ENCODE assay signal across 8 cellular contexts in the genomic region with DNA sequence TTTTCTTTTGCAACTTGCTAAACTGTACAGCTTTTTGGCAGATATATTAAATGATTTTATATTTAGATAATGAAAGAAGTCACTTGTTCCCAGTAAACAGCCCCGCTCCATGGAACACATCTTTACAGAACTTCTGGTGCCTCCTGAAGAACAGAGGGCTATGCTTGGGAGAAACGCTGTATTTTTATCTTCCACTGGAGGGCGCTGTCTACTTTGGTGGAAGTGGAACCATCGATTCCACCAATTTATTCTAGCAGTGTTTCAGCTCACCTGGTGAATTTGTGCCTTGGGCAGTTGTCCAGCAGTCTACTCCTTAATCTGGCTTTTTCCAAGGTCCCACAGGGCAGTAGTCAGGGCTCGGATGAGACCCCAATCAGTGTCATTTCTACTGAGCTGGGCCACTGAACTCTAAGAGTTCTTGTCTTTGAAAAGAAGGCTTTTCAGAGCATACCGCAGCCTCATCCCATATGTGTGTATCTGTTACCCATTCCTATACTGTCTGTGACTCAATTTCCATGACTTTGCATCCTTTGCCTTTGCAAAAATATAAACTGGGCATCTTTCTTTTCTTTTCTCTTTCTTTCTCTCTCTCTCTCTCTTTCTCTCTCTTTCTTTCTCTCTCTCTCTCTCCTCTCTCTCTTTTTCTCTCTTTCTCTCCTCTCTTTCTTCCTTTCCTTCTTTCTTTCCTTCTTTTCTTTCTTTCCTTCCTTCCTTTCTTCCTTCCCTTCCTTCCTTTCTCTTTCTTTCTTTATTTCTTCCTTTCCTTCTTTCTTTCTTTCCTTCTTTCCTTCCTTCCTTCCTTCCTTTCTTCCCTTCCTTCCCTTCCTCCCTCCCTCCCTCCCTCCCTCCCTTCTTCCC.
DNase-seq lines count a peak whose midpoint lies in the region; ATAC-seq, FAIRE-seq and TF ChIP-seq lines count a peak whose summit lies in the region.

No MANE protein-coding gene starts in this region.

- H3K36me3 ChIP-seq in fibroblast of lung (ENCODE audit: control insufficient read depth, insufficient read depth, low read length), result no peaks in the 10 kb centered on the region
- H3K36me3 ChIP-seq in pancreas, result no peaks in the 10 kb centered on the region

- H3K79me2 ChIP-seq in fibroblast of lung (ENCODE audit: control insufficient read depth, insufficient read depth, low read length), result no peaks in the 10 kb centered on the region

- intact Hi-C loops in pancreas (cut with DNase I), result no loop called here

- H3K4me3 ChIP-seq in fibroblast of lung (replicated peaks in 1 of 4; ENCODE audit: control extremely low read depth in 1 of 4, insufficient read depth in 1 of 4, low read depth in 3 of 4, low read length in 4 of 4) (no peak overlapping the region), pancreas (no peak overlapping the region)

- no peak overlapping the region for H2AFZ ChIP-seq in fibroblast of lung (ENCODE audit: low read length)

- H3K9me3 ChIP-seq in fibroblast of lung (ENCODE audit: control insufficient read depth, insufficient read depth, low read depth, low read length), result no peaks in the 10 kb centered on the region
- H3K9me3 ChIP-seq in pancreas, result no peaks in the 10 kb centered on the region

- H3K27me3 ChIP-seq in fibroblast of lung (ENCODE audit: control insufficient read depth, insufficient read depth, low read length) (peaks cover 7% of the 10 kb centered on the region), pancreas (no peaks in the 10 kb centered on the region)

- WGBS in pancreas, 2 donors, result 28 to 34% methylated on average over 6 of the region's 6 CpGs

- ATAC-seq in pancreas, result peak; percentile 71 to 90 (median 82)

- H3K27ac ChIP-seq in fibroblast of lung (ENCODE audit: insufficient read depth, low read length) (no peak overlapping the region), pancreas (no peak overlapping the region)

- H4K20me1 ChIP-seq in fibroblast of lung (ENCODE audit: control insufficient read depth, extremely low read depth, insufficient read depth, low read length), result no peaks in the 10 kb centered on the region

- FAIRE-seq in pancreas (lab: Jason Lieb, UNC), result no peak

- TF ChIP-seq CTCF in fibroblast of lung (conservative IDR thresholded peaks at IDR 0.05 in 1 of 2, IDR thresholded peaks at IDR 0.05 in 1 of 2; ENCODE audit: low read depth in 1 of 2, low read length in 2 of 2) (peak; percentile 86 to 88), pancreas (IDR thresholded peaks at IDR 0.05) (peak; percentile 40 to 74 (median 70))

- H3K4me1 ChIP-seq in fibroblast of lung (ENCODE audit: control insufficient read depth, extremely low read depth, insufficient read depth, low read length), result peaks cover 4% of the 10 kb centered on the region
- H3K4me1 ChIP-seq in pancreas, result no peaks in the 10 kb centered on the region

- DNase-seq in A172 (ENCODE audit: low spot score), result peak; percentile 66
- DNase-seq in DMS79 treated with DMSO at 0.1 percent for 48 hours (lab: John Stamatoyannopoulos, UW), result peak; percentile 38
- peak; percentile 30 for DNase-seq in MV-4-11 (lab: John Stamatoyannopoulos, UW)
- peak; percentile 19 to 62 for DNase-seq in SW 1271 (lab: John Stamatoyannopoulos, UW)
- DNase-seq in fibroblast of lung (ENCODE audit: low read depth in 2 of 2), result peak; percentile 43 to 69
- DNase-seq in pancreas, result peak in 3 of 6 donors; percentile 14 to 70 (median 38)
- no peak for DNase-seq in T1000 (lab: John Stamatoyannopoulos, UW)
- DNase-seq in activated CD4-positive, CD25-positive, alpha-beta regulatory T cell treated with anti-CD3 and anti-CD28 coated beads, Interleukin-2, amount 50 U/mL, for 72 hours, result no peak

- no peak overlapping the region for H3K4me2 ChIP-seq in fibroblast of lung (ENCODE audit: extremely low read depth, insufficient read depth, low read length)

- no peak overlapping the region for H3K9ac ChIP-seq in fibroblast of lung (ENCODE audit: insufficient read depth, low read length)

Comparison
In these comparisons a context has a peak if more than half of its experiments do, and no peak if none do; other contexts are left out.
1. DNase-seq: peak in A172 (single experiment), DMS79 treated with DMSO at 0.1 percent for 48 hours (single experiment), MV-4-11 (single experiment), SW 1271 (2 of 2) and fibroblast of lung (2 of 2); none in T1000 (single experiment) and activated CD4-positive, CD25-positive, alpha-beta regulatory T cell treated with anti-CD3 and anti-CD28 coated beads, Interleukin-2, amount 50 U/mL, for 72 hours (single experiment).